Comparison of ENCODE assay signal across 8 cellular contexts in the genomic region with DNA sequence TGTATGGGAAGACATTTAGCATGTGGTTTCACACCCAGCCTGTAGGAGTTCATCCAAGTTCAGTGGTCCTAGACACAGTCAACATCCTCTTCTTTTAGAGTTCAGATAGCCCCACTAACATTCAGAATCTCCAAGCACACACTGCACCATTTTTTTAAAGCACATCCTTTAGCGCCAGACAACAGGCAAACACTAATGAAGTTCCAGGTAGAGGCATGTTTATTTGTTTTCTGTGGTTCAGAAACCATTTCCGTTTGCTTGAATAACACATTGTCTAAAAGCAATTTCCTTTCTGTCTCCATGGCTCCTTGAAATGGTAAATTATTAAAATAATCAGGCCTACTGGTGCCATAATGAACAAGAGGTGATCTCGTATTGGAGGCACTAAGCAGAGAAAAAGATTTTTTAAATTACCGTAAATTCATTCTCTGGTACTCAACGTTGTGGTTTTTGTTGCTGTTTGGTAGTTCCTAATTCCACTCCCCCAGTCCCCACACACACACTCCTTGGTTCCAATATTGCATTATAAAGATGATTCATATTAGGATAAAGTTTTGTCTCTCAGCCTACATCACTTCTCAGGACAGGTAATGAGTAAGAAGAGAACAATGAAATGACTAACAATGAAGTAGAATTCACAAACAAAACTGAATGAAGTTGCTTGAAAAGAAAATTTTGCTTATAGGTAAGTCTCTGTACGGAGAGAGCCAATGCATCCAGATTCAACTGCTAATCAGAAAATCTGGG.
DNase-seq lines count a peak whose midpoint lies in the region; ATAC-seq, FAIRE-seq and TF ChIP-seq lines count a peak whose summit lies in the region.

No MANE protein-coding gene starts in this region.

- BruUV-seq in endothelial cell of umbilical vein (replicated peaks; lab: Mats Ljungman, UMichigan): no TSS peak

- H3K27ac ChIP-seq in endothelial cell of umbilical vein (ENCODE audit: insufficient read depth, low read depth, low read length) (no peak overlapping the region), kidney (ENCODE audit: low read depth in 2 of 2, low read length in 2 of 2) (no peak overlapping the region)

- intact Hi-C loops in endothelial cell of umbilical vein (cut with micrococcal nuclease) (no loop called here), kidney (cut with DNase I) (no loop called here)

- TF ChIP-seq POLR2A in GM18505 (IDR thresholded peaks at IDR 0.05; ENCODE audit: borderline replicate concordance, extremely low read depth, insufficient read depth, insufficient read length): no peak
- TF ChIP-seq POLR2A in endothelial cell of umbilical vein (IDR thresholded peaks at IDR 0.05; ENCODE audit: low read depth, low read length): no peak

- no peaks in the 10 kb centered on the region for H3K9me1 ChIP-seq in endothelial cell of umbilical vein (replicated peaks; ENCODE audit: control insufficient read depth, extremely low read depth, insufficient read depth, low read length)

- H3K9me3 ChIP-seq in endothelial cell of umbilical vein (replicated peaks; ENCODE audit: control insufficient read depth, insufficient read depth, low read length) (no peaks in the 10 kb centered on the region), kidney (ENCODE audit: control insufficient read depth in 1 of 2, low read length in 2 of 2) (no peaks in the 10 kb centered on the region)

- CTCF ChIA-PET in endothelial cell of umbilical vein (lab: Charles Lee): no interaction called here

- no peak overlapping the region for H2AFZ ChIP-seq in endothelial cell of umbilical vein (ENCODE audit: low read depth, low read length)

- no peaks in the 10 kb centered on the region for H3K36me3 ChIP-seq in endothelial cell of umbilical vein (ENCODE audit: control insufficient read depth in 2 of 2, extremely low read depth in 1 of 2, insufficient read depth in 2 of 2, low read length in 2 of 2)
- H3K36me3 ChIP-seq in kidney (ENCODE audit: control insufficient read depth in 1 of 2, insufficient read depth in 2 of 2, low read length in 2 of 2): no peaks in the 10 kb centered on the region

- TF ChIP-seq CTCF in endothelial cell of umbilical vein (IDR thresholded peaks at IDR 0.05; ENCODE audit: extremely low read depth in 1 of 2, insufficient read depth in 1 of 2, low read depth in 1 of 2, low read length in 2 of 2): no peak
- no peak for TF ChIP-seq CTCF in kidney (IDR thresholded peaks at IDR 0.05; ENCODE audit: borderline replicate concordance, extremely low read depth, insufficient read depth)

- dilution Hi-C loops in endothelial cell of umbilical vein (cut with MboI; ENCODE audit: extremely low pct_ligation_motif_present, low sequenced_read_pairs): no loop called here

- H3K9ac ChIP-seq in endothelial cell of umbilical vein (replicated peaks; ENCODE audit: extremely low read depth, insufficient read depth, low read length) (no peak overlapping the region), kidney (ENCODE audit: low read length in 2 of 2) (no peak overlapping the region)

- H3K4me1 ChIP-seq in endothelial cell of umbilical vein (ENCODE audit: control insufficient read depth, extremely low read depth, insufficient read depth, low read length) (peaks cover 9% of the 10 kb centered on the region), kidney (ENCODE audit: control insufficient read depth in 1 of 2, insufficient read depth in 1 of 2, low read depth in 1 of 2, low read length in 2 of 2) (no peaks in the 10 kb centered on the region)

- ATAC-seq in GM18505 (IDR thresholded peaks at IDR 0.05; ENCODE audit: unreplicated experiment): peak; percentile 84
- ATAC-seq in GM21360 (IDR thresholded peaks at IDR 0.05; ENCODE audit: unreplicated experiment): peak; percentile 86
- peak; percentile 61 for ATAC-seq in HG03196 (IDR thresholded peaks at IDR 0.05; ENCODE audit: unreplicated experiment)
- no peak for ATAC-seq in HG02678 (IDR thresholded peaks at IDR 0.05; ENCODE audit: unreplicated experiment)

- no peak overlapping the region for H3K4me3 ChIP-seq in endothelial cell of umbilical vein (replicated peaks in 1 of 3; ENCODE audit: insufficient read depth in 1 of 3, low read depth in 1 of 3, low read length in 3 of 3)
- no peak overlapping the region for H3K4me3 ChIP-seq in kidney (ENCODE audit: low read length in 2 of 2)

- POLR2A ChIA-PET in endothelial cell of umbilical vein (lab: Charles Lee): no interaction called here

- FAIRE-seq in endothelial cell of umbilical vein (lab: Jason Lieb, UNC) (no peak), kidney (lab: Jason Lieb, UNC) (no peak)

- H4K20me1 ChIP-seq in endothelial cell of umbilical vein (replicated peaks; ENCODE audit: control insufficient read depth, extremely low read depth, insufficient read depth, low read length): no peaks in the 10 kb centered on the region

- peak; percentile 14 for DNase-seq in endothelial cell of umbilical vein (ENCODE audit: low read depth, low spot score)
- DNase-seq in DMS 273 treated with DMSO at 0.1 percent for 48 hours (lab: John Stamatoyannopoulos, UW): no peak
- DNase-seq in kidney: no peak
- no peak for DNase-seq in NCI-H1105 treated with DMSO at 0.1 percent for 48 hours (lab: John Stamatoyannopoulos, UW)

- no peaks in the 10 kb centered on the region for H3K27me3 ChIP-seq in endothelial cell of umbilical vein (ENCODE audit: control insufficient read depth in 2 of 2, insufficient read depth in 2 of 2, low read length in 2 of 2)

- no peak overlapping the region for H3K4me2 ChIP-seq in endothelial cell of umbilical vein (ENCODE audit: insufficient read depth, low read length)

- no peaks in the 10 kb centered on the region for H3K79me2 ChIP-seq in endothelial cell of umbilical vein (ENCODE audit: control insufficient read depth, insufficient read depth, low read length)

TF ChIP-seq in endothelial cell of umbilical vein, 7 proteins besides CTCF, POLR2A, EP300 and RAD21:
- TF ChIP-seq JUN (IDR thresholded peaks at IDR 0.05; ENCODE audit: borderline replicate concordance, insufficient read depth, insufficient read length, low read depth): no peak
- TF ChIP-seq FOS (IDR thresholded peaks at IDR 0.05; ENCODE audit: borderline replicate concordance, insufficient read depth, low read length): peak; percentile 75
- no peak for TF ChIP-seq MAX (IDR thresholded peaks at IDR 0.05; ENCODE audit: insufficient read depth, insufficient read length)
- no peak for TF ChIP-seq POLR2AphosphoS5 (IDR thresholded peaks at IDR 0.05; ENCODE audit: insufficient read depth, low read depth, low read length)
- no peak for TF ChIP-seq GATA2 (IDR thresholded peaks at IDR 0.05; ENCODE audit: insufficient read depth, insufficient read length, low read depth, low read length)
